In genomic region chr4:139266583-139267257, GRCh38 we compare ENCODE assay signal across 2 cellular contexts.
A peak's percentile ranks its signal among the peaks of the same experiment; 100 is the strongest.
TF ChIP-seq lines count a peak whose summit lies in the region.

No MANE protein-coding gene starts in this region.

TF ChIP-seq in IMR-90, 13 proteins besides CTCF, POLR2A, EP300 and RAD21:
- TF ChIP-seq MXI1 (IDR thresholded peaks at IDR 0.05; ENCODE audit: borderline replicate concordance, low read depth, low read length) (no peak), USF2 (IDR thresholded peaks at IDR 0.05; ENCODE audit: low read depth, low read length) (peak; percentile 97), NFE2L2 (IDR thresholded peaks at IDR 0.05; ENCODE audit: low read depth, low read length) (0 out of 2 replicates have a peak, but pooled peaks have one; percentile 5), BHLHE40 (IDR thresholded peaks at IDR 0.05; ENCODE audit: low read depth, low read length) (peak; percentile 84), FOS (IDR thresholded peaks at IDR 0.05; ENCODE audit: low read depth, low read length) (0 out of 2 replicates have a peak, but pooled peaks have one; percentile 11)

TF ChIP-seq in GM12878, 131 proteins besides CTCF, POLR2A, EP300 and RAD21 (continues in another document):
- TF ChIP-seq JUNB (IDR thresholded peaks at IDR 0.05) (peak; percentile 79), PBX3 (IDR thresholded peaks at IDR 0.05; ENCODE audit: insufficient replicate concordance, low read depth, low read length) (no peak), CEBPB (IDR thresholded peaks at IDR 0.05; ENCODE audit: borderline replicate concordance in 1 of 2, low read depth in 2 of 2, low read length in 2 of 2) (peak in 1 of 2 experiments; percentile 95; a peak in 1 of 4 replicates), REST (IDR thresholded peaks at IDR 0.05; ENCODE audit: low read depth, low read length) (0 out of 2 replicates have a peak, but pooled peaks have one; percentile 38), IKZF1 (conservative IDR thresholded peaks at IDR 0.05) (peak; percentile 91), RELA (IDR thresholded peaks at IDR 0.05; ENCODE audit: borderline replicate concordance, partially characterized antibody) (peak; percentile 80), DPF2 (IDR thresholded peaks at IDR 0.05) (peak; percentile 85), RUNX3 (IDR thresholded peaks at IDR 0.05; ENCODE audit: low read length) (peak; percentile 99), YY1 (IDR thresholded peaks at IDR 0.05; ENCODE audit: low read depth, low read length) (0 out of 2 replicates have a peak, but pooled peaks have one; percentile 41), GABPA (IDR thresholded peaks at IDR 0.05; ENCODE audit: low read depth) (peak; percentile 66; the same call in 1 of the 2 replicates), MEF2B (IDR thresholded peaks at IDR 0.05; ENCODE audit: partially characterized antibody, poor library complexity, severe bottlenecking) (peak; percentile 71), SMAD1 (IDR thresholded peaks at IDR 0.05; ENCODE audit: low read depth, partially characterized antibody) (no peak), TBL1XR1 (IDR thresholded peaks at IDR 0.05; ENCODE audit: low read depth, low read length) (peak; percentile 98), SMC3 (IDR thresholded peaks at IDR 0.05; ENCODE audit: borderline replicate concordance, low read length) (peak; percentile 15; the same call in 1 of the 2 replicates), ZBTB33 (IDR thresholded peaks at IDR 0.05) (no peak), SMAD5 (IDR thresholded peaks at IDR 0.05; ENCODE audit: low read depth) (no peak), PRDM15 (CRISPR knock-in tag; IDR thresholded peaks at IDR 0.05) (no peak), CBX3 (IDR thresholded peaks at IDR 0.05; ENCODE audit: borderline replicate concordance, low read depth) (no peak), RAD51 (IDR thresholded peaks at IDR 0.05) (peak; percentile 97), IKZF2 (IDR thresholded peaks at IDR 0.05) (peak; percentile 77 to 90), ZBED1 (IDR thresholded peaks at IDR 0.05; ENCODE audit: borderline replicate concordance) (peak; percentile 92), MTA3 (IDR thresholded peaks at IDR 0.05; ENCODE audit: borderline replicate concordance, low read length) (peak; percentile 81; the same call in 1 of the 2 replicates), POU2F2 (IDR thresholded peaks at IDR 0.05; ENCODE audit: borderline replicate concordance, low read depth, low read length) (peak; percentile 72; the same call in 2 of the 3 replicates), BACH1 (IDR thresholded peaks at IDR 0.05; ENCODE audit: borderline replicate concordance) (0 out of 2 replicates have a peak, but pooled peaks have one; percentile 11), BCL11A (IDR thresholded peaks at IDR 0.05; ENCODE audit: low read depth, low read length) (peak; percentile 72; the same call in 1 of the 2 replicates), ATF7 (IDR thresholded peaks at IDR 0.05; ENCODE audit: low read depth) (peak; percentile 80), RCOR1 (conservative IDR thresholded peaks at IDR 0.05; ENCODE audit: low read depth, low read length) (0 out of 2 replicates have a peak, but pooled peaks have one; percentile 92), STAT3 (IDR thresholded peaks at IDR 0.05; ENCODE audit: low read depth, low read length) (peak; percentile 71; the same call in 1 of the 2 replicates), MAX (IDR thresholded peaks at IDR 0.05; ENCODE audit: low read depth, low read length) (peak; percentile 97), CREB1 (IDR thresholded peaks at IDR 0.05; ENCODE audit: low read depth) (peak; percentile 75), KLF5 (IDR thresholded peaks at IDR 0.05; ENCODE audit: partially characterized antibody) (peak; percentile 57), BHLHE40 (IDR thresholded peaks at IDR 0.05; ENCODE audit: borderline replicate concordance in 1 of 2, low read depth in 2 of 2, low read length in 1 of 2) (peak; percentile 98 to 99), EGR1 (IDR thresholded peaks at IDR 0.05; ENCODE audit: borderline replicate concordance in 1 of 2, low read depth in 2 of 2, low read length in 2 of 2) (peak in 1 of 2 experiments; percentile 76; a peak in 1 of 3 replicates), GATAD2B (conservative IDR thresholded peaks at IDR 0.05; ENCODE audit: low read depth) (peak; percentile 78), NRF1 (conservative IDR thresholded peaks at IDR 0.05; ENCODE audit: low read depth, low read length) (no peak), ATF2 (IDR thresholded peaks at IDR 0.05; ENCODE audit: low read length) (peak; percentile 91), CBX5 (IDR thresholded peaks at IDR 0.05; ENCODE audit: low read depth) (peak; percentile 81; the same call in 1 of the 2 replicates)
- TF ChIP-seq, protein P1, sequence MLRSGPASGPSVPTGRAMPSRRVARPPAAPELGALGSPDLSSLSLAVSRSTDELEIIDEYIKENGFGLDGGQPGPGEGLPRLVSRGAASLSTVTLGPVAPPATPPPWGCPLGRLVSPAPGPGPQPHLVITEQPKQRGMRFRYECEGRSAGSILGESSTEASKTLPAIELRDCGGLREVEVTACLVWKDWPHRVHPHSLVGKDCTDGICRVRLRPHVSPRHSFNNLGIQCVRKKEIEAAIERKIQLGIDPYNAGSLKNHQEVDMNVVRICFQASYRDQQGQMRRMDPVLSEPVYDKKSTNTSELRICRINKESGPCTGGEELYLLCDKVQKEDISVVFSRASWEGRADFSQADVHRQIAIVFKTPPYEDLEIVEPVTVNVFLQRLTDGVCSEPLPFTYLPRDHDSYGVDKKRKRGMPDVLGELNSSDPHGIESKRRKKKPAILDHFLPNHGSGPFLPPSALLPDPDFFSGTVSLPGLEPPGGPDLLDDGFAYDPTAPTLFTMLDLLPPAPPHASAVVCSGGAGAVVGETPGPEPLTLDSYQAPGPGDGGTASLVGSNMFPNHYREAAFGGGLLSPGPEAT (IDR thresholded peaks at IDR 0.05; ENCODE audit: low read depth): peak; percentile 73; the same call in 1 of the 2 replicates
- TF ChIP-seq, protein P2, sequence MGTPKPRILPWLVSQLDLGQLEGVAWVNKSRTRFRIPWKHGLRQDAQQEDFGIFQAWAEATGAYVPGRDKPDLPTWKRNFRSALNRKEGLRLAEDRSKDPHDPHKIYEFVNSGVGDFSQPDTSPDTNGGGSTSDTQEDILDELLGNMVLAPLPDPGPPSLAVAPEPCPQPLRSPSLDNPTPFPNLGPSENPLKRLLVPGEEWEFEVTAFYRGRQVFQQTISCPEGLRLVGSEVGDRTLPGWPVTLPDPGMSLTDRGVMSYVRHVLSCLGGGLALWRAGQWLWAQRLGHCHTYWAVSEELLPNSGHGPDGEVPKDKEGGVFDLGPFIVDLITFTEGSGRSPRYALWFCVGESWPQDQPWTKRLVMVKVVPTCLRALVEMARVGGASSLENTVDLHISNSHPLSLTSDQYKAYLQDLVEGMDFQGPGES (IDR thresholded peaks at IDR 0.05): no peak
- TF ChIP-seq, protein P3, sequence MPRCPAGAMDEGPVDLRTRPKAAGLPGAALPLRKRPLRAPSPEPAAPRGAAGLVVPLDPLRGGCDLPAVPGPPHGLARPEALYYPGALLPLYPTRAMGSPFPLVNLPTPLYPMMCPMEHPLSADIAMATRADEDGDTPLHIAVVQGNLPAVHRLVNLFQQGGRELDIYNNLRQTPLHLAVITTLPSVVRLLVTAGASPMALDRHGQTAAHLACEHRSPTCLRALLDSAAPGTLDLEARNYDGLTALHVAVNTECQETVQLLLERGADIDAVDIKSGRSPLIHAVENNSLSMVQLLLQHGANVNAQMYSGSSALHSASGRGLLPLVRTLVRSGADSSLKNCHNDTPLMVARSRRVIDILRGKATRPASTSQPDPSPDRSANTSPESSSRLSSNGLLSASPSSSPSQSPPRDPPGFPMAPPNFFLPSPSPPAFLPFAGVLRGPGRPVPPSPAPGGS (IDR thresholded peaks at IDR 0.05; ENCODE audit: borderline replicate concordance, insufficient read depth, low read depth, low read length, poor library complexity, severe bottlenecking): peak; percentile 63
- TF ChIP-seq, protein P4, sequence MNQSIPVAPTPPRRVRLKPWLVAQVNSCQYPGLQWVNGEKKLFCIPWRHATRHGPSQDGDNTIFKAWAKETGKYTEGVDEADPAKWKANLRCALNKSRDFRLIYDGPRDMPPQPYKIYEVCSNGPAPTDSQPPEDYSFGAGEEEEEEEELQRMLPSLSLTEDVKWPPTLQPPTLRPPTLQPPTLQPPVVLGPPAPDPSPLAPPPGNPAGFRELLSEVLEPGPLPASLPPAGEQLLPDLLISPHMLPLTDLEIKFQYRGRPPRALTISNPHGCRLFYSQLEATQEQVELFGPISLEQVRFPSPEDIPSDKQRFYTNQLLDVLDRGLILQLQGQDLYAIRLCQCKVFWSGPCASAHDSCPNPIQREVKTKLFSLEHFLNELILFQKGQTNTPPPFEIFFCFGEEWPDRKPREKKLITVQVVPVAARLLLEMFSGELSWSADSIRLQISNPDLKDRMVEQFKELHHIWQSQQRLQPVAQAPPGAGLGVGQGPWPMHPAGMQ (IDR thresholded peaks at IDR 0.05; ENCODE audit: borderline replicate concordance): no peak
